Comparison of ENCODE assay signal across 25 cellular contexts in genomic region chr3:62999158-62999557, GRCh38.
"Had no signal": no experiment of that assay in that cellular context is flagged by ENCODE, and none has a peak within 500 bp of the region (broad histone marks: within the 10 kb centered on the region; RNA-seq: fewer than 3 reads in every experiment).

No MANE protein-coding gene starts in this region.

- H3K4me1 ChIP-seq: stomach, suprapubic skin, testis, thyroid gland, tibial artery, tibial nerve, transverse colon, upper lobe of left lung, uterus, vagina had no signal

- DNase-seq: stimulated activated CD4-positive, alpha-beta T cell treated with anti-CD3 and anti-CD28 coated beads, Interleukin-2, amount 100 ng/mL, for 48 hours; stimulated activated CD4-positive, alpha-beta T cell treated with anti-CD3 and anti-CD28 coated beads, Interleukin-4, amount 100 ng/mL, for 1 hour; stimulated activated CD4-positive, alpha-beta T cell treated with anti-CD3 and anti-CD28 coated beads, Interleukin-4, amount 100 ng/mL, for 24 hours; stimulated activated CD4-positive, alpha-beta T cell treated with anti-CD3 and anti-CD28 coated beads, Interleukin-4, amount 100 ng/mL, for 4 hours; stimulated activated CD8-positive, alpha-beta memory T cell treated with anti-CD3 and anti-CD28 coated beads, Interleukin-4, amount 100 ng/mL, for 48 hours; stimulated activated naive B cell treated with anti-CD40 and anti-IgM and Interleukin-4, amounts not matched to agents 10 μg/mL and 1 μg/mL and 100 μg/mL, for 72 hours; stimulated activated naive CD4-positive, alpha-beta T cell; stimulated activated naive CD4-positive, alpha-beta T cell treated with Interleukin-2 at 50 U/mL for 16 hours; stimulated activated naive CD8-positive, alpha-beta T cell treated with anti-CD3 and anti-CD28 coated beads, Interleukin-15, amount 100 ng/mL, for 72 hours; stimulated activated naive CD8-positive, alpha-beta T cell treated with anti-CD3 and anti-CD28 coated beads, Interleukin-15, Interleukin-2, amounts not matched to agents 100 U/mL and 50 U/mL, for 24 hours; stomach; substantia nigra; testis; thyroid gland; tibial artery; transverse colon; trophoblast cell; upper lobe of left lung; uterus had no signal

- H3K4me3 ChIP-seq: stomach, suprapubic skin, testis, thoracic aorta, thyroid gland, tibial artery, tibial nerve, transverse colon, upper lobe of left lung, uterus, vagina had no signal

- H3K36me3 ChIP-seq: stomach, suprapubic skin, thoracic aorta, thyroid gland, tibial artery, tibial nerve, transverse colon, upper lobe of left lung, uterus, vagina had no signal

- ATAC-seq: stimulated activated effector memory CD8-positive, alpha-beta T cell treated with anti-CD3 and anti-CD28 coated beads, Interleukin-12 subunit alpha, Interleukin-12 subunit beta, amount 100 ng/mL, for 72 hours; stimulated activated memory B cell treated with anti-CD40 and anti-IgM and Interleukin-4, amounts not matched to agents 10 μg/mL and 1 μg/mL and 100 μg/mL, for 72 hours; stimulated activated naive B cell treated with anti-CD40 and anti-IgM and Interleukin-4, amounts not matched to agents 10 μg/mL and 1 μg/mL and 100 μg/mL, for 72 hours; stimulated activated naive CD8-positive, alpha-beta T cell treated with anti-CD3 and anti-CD28 coated beads, Interleukin-15, amount 100 ng/mL, for 72 hours; stimulated activated naive CD8-positive, alpha-beta T cell treated with anti-CD3 and anti-CD28 coated beads, Interleukin-15, Interleukin-2, amounts not matched to agents 100 U/mL and 50 U/mL, for 24 hours had no signal

- H3K27me3 ChIP-seq: stomach, suprapubic skin, testis, thyroid gland, tibial artery, tibial nerve, transverse colon, upper lobe of left lung, uterus, vagina had no signal

- H3K27ac ChIP-seq: stomach, suprapubic skin, testis, thoracic aorta, thyroid gland, tibial artery, tibial nerve, transverse colon, upper lobe of left lung, uterus, vagina had no signal

- H3K9me3 ChIP-seq: suprapubic skin, testis, thoracic aorta, thyroid gland, tibial artery, transverse colon, uterus, vagina had no signal
